ENCODE assay signal across 4 cellular contexts in genomic region chr22:41478473-41478872, GRCh38.
TF ChIP-seq lines count a peak whose summit lies in the region.

No MANE protein-coding gene starts in this region.

TF ChIP-seq in liver, 16 proteins besides CTCF, POLR2A, EP300 and RAD21:
- no peak for TF ChIP-seq TAF1 (conservative IDR thresholded peaks at IDR 0.05)
- TF ChIP-seq, protein P1, sequence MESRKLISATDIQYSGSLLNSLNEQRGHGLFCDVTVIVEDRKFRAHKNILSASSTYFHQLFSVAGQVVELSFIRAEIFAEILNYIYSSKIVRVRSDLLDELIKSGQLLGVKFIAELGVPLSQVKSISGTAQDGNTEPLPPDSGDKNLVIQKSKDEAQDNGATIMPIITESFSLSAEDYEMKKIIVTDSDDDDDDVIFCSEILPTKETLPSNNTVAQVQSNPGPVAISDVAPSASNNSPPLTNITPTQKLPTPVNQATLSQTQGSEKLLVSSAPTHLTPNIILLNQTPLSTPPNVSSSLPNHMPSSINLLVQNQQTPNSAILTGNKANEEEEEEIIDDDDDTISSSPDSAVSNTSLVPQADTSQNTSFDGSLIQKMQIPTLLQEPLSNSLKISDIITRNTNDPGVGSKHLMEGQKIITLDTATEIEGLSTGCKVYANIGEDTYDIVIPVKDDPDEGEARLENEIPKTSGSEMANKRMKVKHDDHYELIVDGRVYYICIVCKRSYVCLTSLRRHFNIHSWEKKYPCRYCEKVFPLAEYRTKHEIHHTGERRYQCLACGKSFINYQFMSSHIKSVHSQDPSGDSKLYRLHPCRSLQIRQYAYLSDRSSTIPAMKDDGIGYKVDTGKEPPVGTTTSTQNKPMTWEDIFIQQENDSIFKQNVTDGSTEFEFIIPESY (IDR thresholded peaks at IDR 0.05), result no peak
- TF ChIP-seq, protein P2, sequence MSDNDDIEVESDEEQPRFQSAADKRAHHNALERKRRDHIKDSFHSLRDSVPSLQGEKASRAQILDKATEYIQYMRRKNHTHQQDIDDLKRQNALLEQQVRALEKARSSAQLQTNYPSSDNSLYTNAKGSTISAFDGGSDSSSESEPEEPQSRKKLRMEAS (IDR thresholded peaks at IDR 0.05), result no peak
- no peak for TF ChIP-seq EGR1 (IDR thresholded peaks at IDR 0.05; ENCODE audit: low read depth in 2 of 2)

TF ChIP-seq in HepG2, 621 proteins besides CTCF, POLR2A, EP300 and RAD21:
- TF ChIP-seq ARNT (IDR thresholded peaks at IDR 0.05), result no peak

TF ChIP-seq in GM12878, 131 proteins besides CTCF, POLR2A, EP300 and RAD21:
- TF ChIP-seq SPI1 (IDR thresholded peaks at IDR 0.05; ENCODE audit: borderline replicate concordance, insufficient read depth, low read depth, low read length) (peak; percentile 37; the same call in 1 of the 2 replicates), MEF2B (IDR thresholded peaks at IDR 0.05; ENCODE audit: partially characterized antibody, poor library complexity, severe bottlenecking) (peak; percentile 63), GABPA (IDR thresholded peaks at IDR 0.05; ENCODE audit: low read depth) (no peak), SUPT20H (IDR thresholded peaks at IDR 0.05; ENCODE audit: borderline replicate concordance, control insufficient read depth, low read depth, low read length) (no peak), FOXM1 (IDR thresholded peaks at IDR 0.05; ENCODE audit: low read depth, low read length) (peak; percentile 27; the same call in 1 of the 2 replicates), ZNF384 (IDR thresholded peaks at IDR 0.05; ENCODE audit: borderline replicate concordance, low read depth, low read length) (peak; percentile 66), CHD1 (IDR thresholded peaks at IDR 0.05; ENCODE audit: low read depth, low read length) (no peak), SMC3 (IDR thresholded peaks at IDR 0.05; ENCODE audit: borderline replicate concordance, low read length) (no peak), RELB (IDR thresholded peaks at IDR 0.05; ENCODE audit: low read depth) (peak; percentile 62; the same call in 1 of the 2 replicates), BHLHE40 (IDR thresholded peaks at IDR 0.05; ENCODE audit: borderline replicate concordance in 1 of 2, low read depth in 2 of 2, low read length in 1 of 2) (no peak)

TF ChIP-seq in neural cell, 6 proteins besides CTCF, POLR2A, EP300 and RAD21:
- no peak for TF ChIP-seq EZH2 (IDR thresholded peaks at IDR 0.05; ENCODE audit: borderline replicate concordance, insufficient read depth, low read length, poor library complexity, severe bottlenecking)
- TF ChIP-seq SMC3 (conservative IDR thresholded peaks at IDR 0.05; ENCODE audit: poor library complexity), result no peak
- TF ChIP-seq, protein P3, sequence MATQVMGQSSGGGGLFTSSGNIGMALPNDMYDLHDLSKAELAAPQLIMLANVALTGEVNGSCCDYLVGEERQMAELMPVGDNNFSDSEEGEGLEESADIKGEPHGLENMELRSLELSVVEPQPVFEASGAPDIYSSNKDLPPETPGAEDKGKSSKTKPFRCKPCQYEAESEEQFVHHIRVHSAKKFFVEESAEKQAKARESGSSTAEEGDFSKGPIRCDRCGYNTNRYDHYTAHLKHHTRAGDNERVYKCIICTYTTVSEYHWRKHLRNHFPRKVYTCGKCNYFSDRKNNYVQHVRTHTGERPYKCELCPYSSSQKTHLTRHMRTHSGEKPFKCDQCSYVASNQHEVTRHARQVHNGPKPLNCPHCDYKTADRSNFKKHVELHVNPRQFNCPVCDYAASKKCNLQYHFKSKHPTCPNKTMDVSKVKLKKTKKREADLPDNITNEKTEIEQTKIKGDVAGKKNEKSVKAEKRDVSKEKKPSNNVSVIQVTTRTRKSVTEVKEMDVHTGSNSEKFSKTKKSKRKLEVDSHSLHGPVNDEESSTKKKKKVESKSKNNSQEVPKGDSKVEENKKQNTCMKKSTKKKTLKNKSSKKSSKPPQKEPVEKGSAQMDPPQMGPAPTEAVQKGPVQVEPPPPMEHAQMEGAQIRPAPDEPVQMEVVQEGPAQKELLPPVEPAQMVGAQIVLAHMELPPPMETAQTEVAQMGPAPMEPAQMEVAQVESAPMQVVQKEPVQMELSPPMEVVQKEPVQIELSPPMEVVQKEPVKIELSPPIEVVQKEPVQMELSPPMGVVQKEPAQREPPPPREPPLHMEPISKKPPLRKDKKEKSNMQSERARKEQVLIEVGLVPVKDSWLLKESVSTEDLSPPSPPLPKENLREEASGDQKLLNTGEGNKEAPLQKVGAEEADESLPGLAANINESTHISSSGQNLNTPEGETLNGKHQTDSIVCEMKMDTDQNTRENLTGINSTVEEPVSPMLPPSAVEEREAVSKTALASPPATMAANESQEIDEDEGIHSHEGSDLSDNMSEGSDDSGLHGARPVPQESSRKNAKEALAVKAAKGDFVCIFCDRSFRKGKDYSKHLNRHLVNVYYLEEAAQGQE (IDR thresholded peaks at IDR 0.05; ENCODE audit: borderline replicate concordance), result no peak
- TF ChIP-seq POLR2AphosphoS5 (IDR thresholded peaks at IDR 0.05), result no peak
- no peak for TF ChIP-seq TAF1 (IDR thresholded peaks at IDR 0.05; ENCODE audit: low read depth)
- TF ChIP-seq MXI1 (conservative IDR thresholded peaks at IDR 0.05; ENCODE audit: poor library complexity, severe bottlenecking), result no peak
